ENCODE assay signal across 19 cellular contexts in genomic region chr7:666454-667292, GRCh38. TPM values are rescaled to one million over a fixed set of nuclear protein-coding genes. Genes with fewer than 3 reads are reported as not detected.
DNase-seq lines count a peak whose midpoint lies in the region; ATAC-seq and TF ChIP-seq lines count a peak whose summit lies in the region.
"Had no signal": no experiment of that assay in that cellular context is flagged by ENCODE, and none has a peak within 500 bp of the region (broad histone marks: within the 10 kb centered on the region; RNA-seq: fewer than 3 reads in every experiment).

No MANE protein-coding gene starts in this region.

- 95% methylated on average over 7 of the region's 7 CpGs for WGBS in mesenchymal stem cell

- H3K9me3 ChIP-seq in ascending aorta = no peaks in the 10 kb centered on the region
- H3K9me3 ChIP-seq in mesenchymal stem cell (ENCODE audit: control insufficient read depth, low read length) = no peaks in the 10 kb centered on the region
- H3K9me3 ChIP-seq in tibial artery = no peaks in the 10 kb centered on the region
- H3K9me3 ChIP-seq: Peyer's patch had no signal

- H3K18ac ChIP-seq in mesenchymal stem cell (ENCODE audit: low read depth in 1 of 2, low read length in 2 of 2) = no peak overlapping the region

- H2BK5ac ChIP-seq in mesenchymal stem cell (ENCODE audit: low read depth, low read length, poor library complexity, severe bottlenecking) = no peak overlapping the region

- H3K9ac ChIP-seq in mesenchymal stem cell (ENCODE audit: low read length) = no peak overlapping the region

- no peak overlapping the region for H3K23ac ChIP-seq in mesenchymal stem cell (ENCODE audit: low read length in 2 of 2)

- no peak overlapping the region for H2BK120ac ChIP-seq in mesenchymal stem cell (ENCODE audit: low read depth, low read length)

- H2BK12ac ChIP-seq in mesenchymal stem cell (ENCODE audit: low read length in 2 of 2) = no peak overlapping the region

- H3K4me1 Mint-ChIP-seq in activated T-cell treated with anti-CD3 and anti-CD28 coated beads, Interleukin-2, amount 50 U/mL, for 72 hours (ENCODE audit: low read depth) = peaks cover 12% of the 10 kb centered on the region
- peaks cover 13% of the 10 kb centered on the region for H3K4me1 Mint-ChIP-seq in activated CD8-positive, alpha-beta T cell treated with anti-CD3 and anti-CD28 coated beads, Interleukin-2, amount 10 ng/mL, durations not matched to agents 7 days and 5 days (ENCODE audit: low read depth)

- no peak overlapping the region for H3K4me3 ChIP-seq in ascending aorta
- H3K4me3 ChIP-seq in mesenchymal stem cell (ENCODE audit: insufficient read depth in 1 of 2, low read depth in 1 of 2, low read length in 2 of 2) = no peak overlapping the region
- no peak overlapping the region for H3K4me3 ChIP-seq in tibial artery
- H3K4me3 ChIP-seq: Peyer's patch had no signal

- H3K4ac ChIP-seq in mesenchymal stem cell (ENCODE audit: low read depth in 1 of 2, low read length in 2 of 2) = no peak overlapping the region

- TF ChIP-seq CTCF in ascending aorta (IDR thresholded peaks at IDR 0.05) (no peak), tibial artery (IDR thresholded peaks at IDR 0.05) (no peak)

- H2AK5ac ChIP-seq in mesenchymal stem cell (ENCODE audit: low read length, severe bottlenecking) = peak overlapping the region; percentile 28

- H3K14ac ChIP-seq in mesenchymal stem cell (ENCODE audit: low read length in 2 of 2) = no peak overlapping the region

- H3K36me3 ChIP-seq in ascending aorta (no peaks in the 10 kb centered on the region), mesenchymal stem cell (ENCODE audit: control insufficient read depth in 1 of 2, insufficient read depth in 2 of 2, low read depth in 1 of 2, low read length in 2 of 2) (peaks cover 0 to 23% of the 10 kb centered on the region in 2 experiments), tibial artery (no peaks in the 10 kb centered on the region)
- H3K36me3 ChIP-seq: Peyer's patch had no signal

- H3K27ac ChIP-seq in ascending aorta = peak overlapping the region; percentile 64 to 77
- H3K27ac ChIP-seq in mesenchymal stem cell (ENCODE audit: low read length, poor library complexity, severe bottlenecking) = no peak overlapping the region
- peak overlapping the region; percentile 67 to 71 for H3K27ac ChIP-seq in tibial artery

- no peak overlapping the region for H4K91ac ChIP-seq in mesenchymal stem cell (ENCODE audit: low read length)

- CTCF ChIA-PET in activated CD8-positive, alpha-beta T cell treated with anti-CD3 and anti-CD28 coated beads, Interleukin-2, amount 10 ng/mL, durations not matched to agents 7 days and 5 days (lab: Charles Lee) = no interaction called here

- no peaks in the 10 kb centered on the region for H3K27me3 Mint-ChIP-seq in activated T-cell treated with anti-CD3 and anti-CD28 coated beads, Interleukin-2, amount 50 U/mL, for 72 hours (ENCODE audit: low read depth)
- no peaks in the 10 kb centered on the region for H3K27me3 Mint-ChIP-seq in activated CD8-positive, alpha-beta T cell treated with anti-CD3 and anti-CD28 coated beads, Interleukin-2, amount 10 ng/mL, durations not matched to agents 7 days and 5 days (ENCODE audit: low read depth)
- H3K27me3 Mint-ChIP-seq: activated CD4-positive, alpha-beta T cell treated with anti-CD3 and anti-CD28 coated beads, Interleukin-2, amount 10 ng/mL, durations not matched to agents 24 days and 14 days; stimulated activated naive CD8-positive, alpha-beta T cell treated with anti-CD3 and anti-CD28 coated beads, Interleukin-15, Interleukin-2, amounts not matched to agents 100 ng/mL and 50 ng/mL, for 24 hours had no signal

- H3K27me3 ChIP-seq in ascending aorta = no peaks in the 10 kb centered on the region
- no peaks in the 10 kb centered on the region for H3K27me3 ChIP-seq in mesenchymal stem cell (ENCODE audit: control insufficient read depth in 1 of 2, insufficient read depth in 1 of 2, low read length in 2 of 2)
- no peaks in the 10 kb centered on the region for H3K27me3 ChIP-seq in tibial artery
- H3K27me3 ChIP-seq: Peyer's patch had no signal

- ATAC-seq in activated T-cell treated with anti-CD3 and anti-CD28 coated beads, Interleukin-2, amount 50 U/mL, for 72 hours (replicated peaks in 1 of 2) = peak; percentile 13 to 15
- ATAC-seq in HG03159 (IDR thresholded peaks at IDR 0.05; ENCODE audit: unreplicated experiment) = no peak
- no peak for ATAC-seq in activated CD8-positive, alpha-beta T cell treated with anti-CD3 and anti-CD28 coated beads, Interleukin-2, amount 10 ng/mL, durations not matched to agents 7 days and 5 days

- peaks cover 10 to 24% of the 10 kb centered on the region in 2 donors for H3K4me1 ChIP-seq in ascending aorta
- peaks cover 18% of the 10 kb centered on the region for H3K4me1 ChIP-seq in mesenchymal stem cell (ENCODE audit: control insufficient read depth, insufficient read depth, low read depth, low read length)
- peaks cover 5 to 58% (median 47%) of the 10 kb centered on the region in 4 donors for H3K4me1 ChIP-seq in tibial artery

- no peak for DNase-seq in activated T-cell treated with anti-CD3 and anti-CD28 coated beads, Interleukin-2, amount 50 U/mL, for 72 hours
- DNase-seq in activated T-cell treated with anti-CD3 and anti-CD28 coated beads for 4 hours (no peak), ascending aorta (ENCODE audit: low spot score in 2 of 2) (no peak), mesenchymal stem cell (no peak), tibial artery (peak; percentile 15 to 59)
- no peak for DNase-seq in stimulated activated CD4-positive, alpha-beta T cell treated with anti-CD3 and anti-CD28 coated beads, Interleukin-4, amount 100 ng/mL, for 4 hours
- DNase-seq in activated CD8-positive, alpha-beta T cell treated with anti-CD3 and anti-CD28 coated beads, Interleukin-2, amount 10 ng/mL, durations not matched to agents 7 days and 5 days = no peak
- DNase-seq: activated CD4-positive, alpha-beta T cell treated with anti-CD3 and anti-CD28 coated beads, Interleukin-2, amount 10 ng/mL, durations not matched to agents 24 days and 14 days; activated CD8-positive, alpha-beta memory T cell treated with anti-CD3 and anti-CD28 coated beads, Interleukin-2, amount 50 U/mL, for 4 hours; activated gamma-delta T cell treated with Interleukin-2 at 50 U/mL for 16 hours; amniotic stem cell; cerebellar nuclear complex; islet precursor cell; NCI-H146; NCI-H82; retina had no signal

- H2AFZ ChIP-seq in mesenchymal stem cell (ENCODE audit: low read depth, low read length) = no peak overlapping the region

- no peak overlapping the region for H4K8ac ChIP-seq in mesenchymal stem cell (ENCODE audit: low read length)

- POLR2A ChIA-PET in activated CD8-positive, alpha-beta T cell treated with anti-CD3 and anti-CD28 coated beads, Interleukin-2, amount 10 ng/mL, durations not matched to agents 7 days and 5 days (lab: Charles Lee) = interaction anchor here (0.6 kb wide), 1 partner anchor 105 kb away, joined by 4 read pairs; no protein-coding TSS in a partner anchor

- intact Hi-C loops in ascending aorta (cut with DNase I) (no loop called here), tibial artery (cut with DNase I; ENCODE audit: low total_unique reads) (no loop called here)

- H2BK15ac ChIP-seq in mesenchymal stem cell (ENCODE audit: low read depth, poor library complexity, severe bottlenecking) = no peak overlapping the region

- H3K27ac Mint-ChIP-seq in activated T-cell treated with anti-CD3 and anti-CD28 coated beads, Interleukin-2, amount 50 U/mL, for 72 hours = no peak overlapping the region
- H3K27ac Mint-ChIP-seq in activated CD8-positive, alpha-beta T cell treated with anti-CD3 and anti-CD28 coated beads, Interleukin-2, amount 10 ng/mL, durations not matched to agents 7 days and 5 days = no peak overlapping the region
- H3K27ac Mint-ChIP-seq: activated CD4-positive, alpha-beta T cell treated with anti-CD3 and anti-CD28 coated beads, Interleukin-2, amount 10 ng/mL, durations not matched to agents 24 days and 14 days; stimulated activated naive CD8-positive, alpha-beta T cell treated with anti-CD3 and anti-CD28 coated beads, Interleukin-15, Interleukin-2, amounts not matched to agents 100 ng/mL and 50 ng/mL, for 24 hours had no signal

- H3K4me3 Mint-ChIP-seq in activated T-cell treated with anti-CD3 and anti-CD28 coated beads, Interleukin-2, amount 50 U/mL, for 72 hours = no peak overlapping the region
- no peak overlapping the region for H3K4me3 Mint-ChIP-seq in activated CD8-positive, alpha-beta T cell treated with anti-CD3 and anti-CD28 coated beads, Interleukin-2, amount 10 ng/mL, durations not matched to agents 7 days and 5 days
- H3K4me3 Mint-ChIP-seq: activated CD4-positive, alpha-beta T cell treated with anti-CD3 and anti-CD28 coated beads, Interleukin-2, amount 10 ng/mL, durations not matched to agents 24 days and 14 days; stimulated activated naive CD8-positive, alpha-beta T cell treated with anti-CD3 and anti-CD28 coated beads, Interleukin-15, Interleukin-2, amounts not matched to agents 100 ng/mL and 50 ng/mL, for 24 hours had no signal

- H3K36me3 Mint-ChIP-seq in activated T-cell treated with anti-CD3 and anti-CD28 coated beads, Interleukin-2, amount 50 U/mL, for 72 hours (ENCODE audit: insufficient read depth in 2 of 2) = peaks cover 5 to 9% of the 10 kb centered on the region in 2 donors
- peaks cover 9% of the 10 kb centered on the region for H3K36me3 Mint-ChIP-seq in activated CD8-positive, alpha-beta T cell treated with anti-CD3 and anti-CD28 coated beads, Interleukin-2, amount 10 ng/mL, durations not matched to agents 7 days and 5 days (ENCODE audit: low read depth)

- H3K79me1 ChIP-seq in mesenchymal stem cell (replicated peaks; ENCODE audit: low read length, poor library complexity, severe bottlenecking) = no peaks in the 10 kb centered on the region

- no peak overlapping the region for H3K4me2 ChIP-seq in mesenchymal stem cell (ENCODE audit: low read length, poor library complexity, severe bottlenecking)

- H3K9me3 Mint-ChIP-seq in activated T-cell treated with anti-CD3 and anti-CD28 coated beads, Interleukin-2, amount 50 U/mL, for 72 hours = peaks cover 2 to 4% of the 10 kb centered on the region in 2 donors
- no peaks in the 10 kb centered on the region for H3K9me3 Mint-ChIP-seq in activated CD8-positive, alpha-beta T cell treated with anti-CD3 and anti-CD28 coated beads, Interleukin-2, amount 10 ng/mL, durations not matched to agents 7 days and 5 days (ENCODE audit: insufficient read depth)

RNA-seq across cellular contexts. Expression of gene DNAAF5, which starts 59.8 kb away (rescaled TPM):
- 10 to 100 TPM; 12.0 to 15.9 TPM for total RNA-seq in activated T-cell treated with anti-CD3 and anti-CD28 coated beads, Interleukin-2, amount 50 U/mL, for 72 hours
- total RNA-seq in ascending aorta = 20.5 TPM
- polyA plus RNA-seq in mesenchymal stem cell (2013, experiment 1 of 2) = 20.2 TPM
- 15.3 TPM for polyA plus RNA-seq in mesenchymal stem cell (2013, experiment 2 of 2)
- 10 to 100 TPM; 25.5 to 27.0 TPM for total RNA-seq in activated CD8-positive, alpha-beta T cell treated with anti-CD3 and anti-CD28 coated beads, Interleukin-2, amount 10 ng/mL, durations not matched to agents 7 days and 5 days

Comparison
In these comparisons a context has a peak if more than half of its experiments do, and no peak if none do; other contexts are left out.
1. ATAC-seq: peak in activated T-cell treated with anti-CD3 and anti-CD28 coated beads, Interleukin-2, amount 50 U/mL, for 72 hours (2 of 2); none in HG03159 (single experiment) and activated CD8-positive, alpha-beta T cell treated with anti-CD3 and anti-CD28 coated beads, Interleukin-2, amount 10 ng/mL, durations not matched to agents 7 days and 5 days (single experiment).
2. DNase-seq: peak in tibial artery (2 of 2); none in activated T-cell treated with anti-CD3 and anti-CD28 coated beads, Interleukin-2, amount 50 U/mL, for 72 hours (0 of 2), activated T-cell treated with anti-CD3 and anti-CD28 coated beads for 4 hours (single experiment), ascending aorta (0 of 2), mesenchymal stem cell (single experiment), stimulated activated CD4-positive, alpha-beta T cell treated with anti-CD3 and anti-CD28 coated beads, Interleukin-4, amount 100 ng/mL, for 4 hours (0 of 2) and activated CD8-positive, alpha-beta T cell treated with anti-CD3 and anti-CD28 coated beads, Interleukin-2, amount 10 ng/mL, durations not matched to agents 7 days and 5 days (single experiment).